16 cellular contexts compared by ENCODE assay signal in genomic region chr13:28336193-28336657, GRCh38.
"Had no signal": no experiment of that assay in that cellular context is flagged by ENCODE, and none has a peak within 500 bp of the region (broad histone marks: within the 10 kb centered on the region; RNA-seq: fewer than 3 reads in every experiment).

No MANE protein-coding gene starts in this region.

- H3K36me3 ChIP-seq: left lung had no signal

- H3K4me3 ChIP-seq: left lung had no signal

- H3K9me3 Mint-ChIP-seq: activated naive CD8-positive, alpha-beta T cell treated with anti-CD3 and anti-CD28 coated beads, Interleukin-2, amount 50 U/mL, for 24 hours; activated T-helper 1 cell treated with anti-CD3 and anti-CD28 coated beads, Interleukin-12 subunit alpha, Interleukin-12 subunit beta, Interleukin-2, Interleukin-4 antibody, amounts not matched to agents 30 ng/mL and 10 ng/mL and 1 ng/mL, durations not matched to agents 14 hours and 24 hours and 36 hours; effector memory CD8-positive, alpha-beta T cell; stimulated activated naive CD8-positive, alpha-beta T cell treated with anti-CD3 and anti-CD28 coated beads, Interleukin-15, Interleukin-2, amounts not matched to agents 100 ng/mL and 50 ng/mL, for 24 hours had no signal

- H3K27ac Mint-ChIP-seq: activated CD8-positive, alpha-beta T cell treated with anti-CD3 and anti-CD28 coated beads, Interleukin-2, amount 10 ng/mL, durations not matched to agents 7 days and 5 days; activated naive CD8-positive, alpha-beta T cell treated with anti-CD3 and anti-CD28 coated beads, Interleukin-2, amount 50 U/mL, for 24 hours; activated T-helper 1 cell treated with anti-CD3 and anti-CD28 coated beads, Interleukin-12 subunit alpha, Interleukin-12 subunit beta, Interleukin-2, Interleukin-4 antibody, amounts not matched to agents 30 ng/mL and 10 ng/mL and 1 ng/mL, durations not matched to agents 14 hours and 24 hours and 36 hours; effector memory CD8-positive, alpha-beta T cell; stimulated activated naive CD8-positive, alpha-beta T cell treated with anti-CD3 and anti-CD28 coated beads, Interleukin-15, Interleukin-2, amounts not matched to agents 100 ng/mL and 50 ng/mL, for 24 hours had no signal

- H3K27ac ChIP-seq: left lung, SK-N-MC had no signal

- DNase-seq: activated CD4-positive, alpha-beta T cell treated with anti-CD3 and anti-CD28 coated beads for 48 hours; activated CD8-positive, alpha-beta T cell treated with anti-CD3 and anti-CD28 coated beads, Interleukin-2, amount 10 ng/mL, durations not matched to agents 7 days and 5 days; activated naive CD4-positive, alpha-beta T cell; activated naive CD8-positive, alpha-beta T cell treated with anti-CD3 and anti-CD28 coated beads, Interleukin-2, amount 50 U/mL, for 24 hours; central memory CD4-positive, alpha-beta T cell; cortex of kidney; effector memory CD8-positive, alpha-beta T cell; erythroblast; left lung; midbrain; nucleus accumbens; stimulated activated CD4-positive, alpha-beta T cell treated with anti-CD3 and anti-CD28 coated beads, Interleukin-15, amount 100 ng/mL, for 24 hours; stimulated activated CD4-positive, alpha-beta T cell treated with anti-CD3 and anti-CD28 coated beads, Interleukin-4, amount 100 ng/mL, for 24 hours had no signal

- H3K4me3 Mint-ChIP-seq: activated CD8-positive, alpha-beta T cell treated with anti-CD3 and anti-CD28 coated beads, Interleukin-2, amount 10 ng/mL, durations not matched to agents 7 days and 5 days; activated naive CD8-positive, alpha-beta T cell treated with anti-CD3 and anti-CD28 coated beads, Interleukin-2, amount 50 U/mL, for 24 hours; activated T-helper 1 cell treated with anti-CD3 and anti-CD28 coated beads, Interleukin-12 subunit alpha, Interleukin-12 subunit beta, Interleukin-2, Interleukin-4 antibody, amounts not matched to agents 30 ng/mL and 10 ng/mL and 1 ng/mL, durations not matched to agents 14 hours and 24 hours and 36 hours; effector memory CD8-positive, alpha-beta T cell; stimulated activated naive CD8-positive, alpha-beta T cell treated with anti-CD3 and anti-CD28 coated beads, Interleukin-15, Interleukin-2, amounts not matched to agents 100 ng/mL and 50 ng/mL, for 24 hours had no signal

- H3K9me3 ChIP-seq: left lung had no signal

- H3K27me3 Mint-ChIP-seq: activated naive CD8-positive, alpha-beta T cell treated with anti-CD3 and anti-CD28 coated beads, Interleukin-2, amount 50 U/mL, for 24 hours had no signal

- ATAC-seq: activated CD8-positive, alpha-beta T cell treated with anti-CD3 and anti-CD28 coated beads, Interleukin-2, amount 10 ng/mL, durations not matched to agents 7 days and 5 days; activated naive CD8-positive, alpha-beta T cell treated with anti-CD3 and anti-CD28 coated beads, Interleukin-2, amount 50 U/mL, for 24 hours; effector memory CD8-positive, alpha-beta T cell; left lung had no signal
